ENCODE assay signal across 8 cellular contexts in genomic region chr6:28399370-28400121, GRCh38. TPM values are rescaled to one million over a fixed set of nuclear protein-coding genes. Genes with fewer than 3 reads are reported as not detected.
DNase-seq lines count a peak whose midpoint lies in the region; TF ChIP-seq lines count a peak whose summit lies in the region.

Gene ZSCAN12, minus strand, starts transcription at chr6:28399747. Its CDS starts 1,342 bp downstream, at chr6:28398405.

- no peaks in the 10 kb centered on the region for H3K9me3 ChIP-seq in uterus

- peaks cover 38% of the 10 kb centered on the region for H3K4me1 Mint-ChIP-seq in T-helper 1 cell treated with Interleukin-12 subunit alpha and Interleukin-12 subunit beta and Interleukin-4 antibody, amounts not matched to agents 30 μg/mL and 1 μg/mL, for 36 hours (ENCODE audit: low read depth)

- peaks cover 3% of the 10 kb centered on the region for H3K4me1 ChIP-seq in rectal smooth muscle tissue (ENCODE audit: control insufficient read depth, insufficient read depth, low read length)
- H3K4me1 ChIP-seq in uterus = peaks cover 0 to 6% of the 10 kb centered on the region in 2 donors

- H3K27ac ChIP-seq in rectal smooth muscle tissue (ENCODE audit: low read depth, low read length) (peak within 1 kb of the TSS; percentile 65), uterus (peak within 1 kb of the TSS; percentile 66 to 68)

- intact Hi-C loops in uterus (cut with DNase I; ENCODE audit: low total_unique reads) = no loop called here

- peaks cover 9% of the 10 kb centered on the region for H3K9me3 Mint-ChIP-seq in T-helper 1 cell treated with Interleukin-12 subunit alpha and Interleukin-12 subunit beta and Interleukin-4 antibody, amounts not matched to agents 30 μg/mL and 1 μg/mL, for 36 hours

- peak within 1 kb of the TSS; percentile 88 for H3K4me3 Mint-ChIP-seq in T-helper 1 cell treated with Interleukin-12 subunit alpha and Interleukin-12 subunit beta and Interleukin-4 antibody, amounts not matched to agents 30 μg/mL and 1 μg/mL, for 36 hours

- peak within 1 kb of the TSS; percentile 61 for H3K9ac ChIP-seq in rectal smooth muscle tissue (ENCODE audit: low read length)

- DNase-seq in GDM1 (lab: John Stamatoyannopoulos, UW) (peak; percentile 64), H7 (peak; percentile 73), NCI-H1092 (lab: John Stamatoyannopoulos, UW) (peak; percentile 43), anterior cingulate cortex (lab: John Stamatoyannopoulos, UW) (peak; percentile 31 to 87 (median 72)), hepatic stellate cell (ENCODE audit: low spot score) (peak; percentile 73), uterus (peak; percentile 76 to 84)

- H3K4me3 ChIP-seq in H7 (ENCODE audit: insufficient read depth, low read depth, low read length) (peak within 1 kb of the TSS; percentile 90), rectal smooth muscle tissue (ENCODE audit: low read length) (peak within 1 kb of the TSS; percentile 88), uterus (peak within 1 kb of the TSS; percentile 72 to 89)

- H3K27me3 ChIP-seq in H7 (ENCODE audit: control insufficient read depth, insufficient read depth, low read length) (peaks cover 7% of the 10 kb centered on the region), rectal smooth muscle tissue (ENCODE audit: control insufficient read depth, insufficient read depth, low read length) (no peaks in the 10 kb centered on the region), uterus (no peaks in the 10 kb centered on the region)

- TF ChIP-seq CTCF in uterus (IDR thresholded peaks at IDR 0.05) = peak; percentile 44 to 63 (median 56)

- H3K27me3 Mint-ChIP-seq in T-helper 1 cell treated with Interleukin-12 subunit alpha and Interleukin-12 subunit beta and Interleukin-4 antibody, amounts not matched to agents 30 μg/mL and 1 μg/mL, for 36 hours (ENCODE audit: low read depth) = peaks cover 23% of the 10 kb centered on the region

- H3K36me3 ChIP-seq in H7 (replicated peaks; ENCODE audit: control insufficient read depth, insufficient read depth, low read length) (peaks cover 3% of the 10 kb centered on the region), rectal smooth muscle tissue (ENCODE audit: control insufficient read depth, insufficient read depth, low read length) (no peaks in the 10 kb centered on the region), uterus (no peaks in the 10 kb centered on the region)

- no peak for TF ChIP-seq POLR2A in uterus (IDR thresholded peaks at IDR 0.05)

- peak within 1 kb of the TSS; percentile 88 for H3K27ac Mint-ChIP-seq in T-helper 1 cell treated with Interleukin-12 subunit alpha and Interleukin-12 subunit beta and Interleukin-4 antibody, amounts not matched to agents 30 μg/mL and 1 μg/mL, for 36 hours

- H3K36me3 Mint-ChIP-seq in T-helper 1 cell treated with Interleukin-12 subunit alpha and Interleukin-12 subunit beta and Interleukin-4 antibody, amounts not matched to agents 30 μg/mL and 1 μg/mL, for 36 hours (ENCODE audit: low read depth) = peaks cover 33% of the 10 kb centered on the region

RNA-seq across cellular contexts. Expression of gene ZSCAN12, which starts in this region (rescaled TPM):
- 4.6 and 7.1 TPM in 2 replicates for total RNA-seq in H7 (2014; rRNA removed; shearing (Covaris generic))
- 10 to 100 TPM in 2 of 4 donors, 1 to 10 TPM in 2; 3.8 to 22.2 (median 8.4) TPM for total RNA-seq in uterus

Comparison
In these comparisons a context has a peak if more than half of its experiments do, and no peak if none do; other contexts are left out.
1. Peak in every context shown above with its lines: DNase-seq, H3K4me3 ChIP-seq and H3K27ac ChIP-seq.